Comparison of ENCODE assay signal across 9 cellular contexts in genomic region chr7:104328970-104329825, GRCh38. TPM values are rescaled to one million over a fixed set of nuclear protein-coding genes. Genes with fewer than 3 reads are reported as not detected.
DNase-seq lines count a peak whose midpoint lies in the region; ATAC-seq and TF ChIP-seq lines count a peak whose summit lies in the region.
"Had no signal": no experiment of that assay in that cellular context is flagged by ENCODE, and none has a peak within 500 bp of the region (broad histone marks: within the 10 kb centered on the region; RNA-seq: fewer than 3 reads in every experiment).

No MANE protein-coding gene starts in this region.

- H3K9me3 ChIP-seq in iPS-15b (ENCODE audit: control insufficient read depth, insufficient read depth, low read length) (no peaks in the 10 kb centered on the region), stomach (no peaks in the 10 kb centered on the region)

- H3K27ac ChIP-seq in stomach: no peak overlapping the region
- H3K27ac ChIP-seq: BLaER1 had no signal

- POLR2A ChIA-PET in activated CD4-positive, alpha-beta T cell treated with anti-CD3 and anti-CD28 coated beads for 36 hours (lab: Charles Lee): no interaction called here

- peaks cover 51% of the 10 kb centered on the region for H3K27me3 Mint-ChIP-seq in activated CD4-positive, alpha-beta T cell treated with anti-CD3 and anti-CD28 coated beads for 36 hours

- CTCF ChIA-PET in activated CD4-positive, alpha-beta T cell treated with anti-CD3 and anti-CD28 coated beads for 36 hours (lab: Charles Lee): no interaction called here

- TF ChIP-seq CTCF in stomach (IDR thresholded peaks at IDR 0.05): no peak

- 2 to 4% (median 3%) methylated on average over 32 to 59 of the region's 59 CpGs for WGBS in stomach, 5 donors

- H3K4me1 ChIP-seq in iPS-15b (ENCODE audit: control insufficient read depth, insufficient read depth, low read length): peaks cover 3% of the 10 kb centered on the region
- peaks cover 15 to 22% (median 19%) of the 10 kb centered on the region in 4 donors for H3K4me1 ChIP-seq in stomach
- H3K4me1 ChIP-seq: BLaER1 had no signal

- H3K36me3 ChIP-seq in iPS-15b (ENCODE audit: control insufficient read depth, insufficient read depth, low read length): no peaks in the 10 kb centered on the region
- no peaks in the 10 kb centered on the region for H3K36me3 ChIP-seq in stomach
- H3K36me3 ChIP-seq: BLaER1 had no signal

- H3K9ac ChIP-seq in iPS-15b (ENCODE audit: low read depth, low read length): no peak overlapping the region
- H3K9ac ChIP-seq: BLaER1 had no signal

- no peak overlapping the region for H3K27ac Mint-ChIP-seq in activated CD4-positive, alpha-beta T cell treated with anti-CD3 and anti-CD28 coated beads for 36 hours

- H3K4me3 Mint-ChIP-seq in activated CD4-positive, alpha-beta T cell treated with anti-CD3 and anti-CD28 coated beads for 36 hours: peak overlapping the region; percentile 17

- H3K36me3 Mint-ChIP-seq in activated CD4-positive, alpha-beta T cell treated with anti-CD3 and anti-CD28 coated beads for 36 hours (ENCODE audit: low read depth): no peaks in the 10 kb centered on the region

- TF ChIP-seq POLR2A in stomach (IDR thresholded peaks at IDR 0.05): no peak

- ATAC-seq in activated CD4-positive, alpha-beta T cell treated with anti-CD3 and anti-CD28 coated beads for 36 hours: no peak
- ATAC-seq in SK-N-SH treated with all-trans-retinoic acid at 6 μM for 48 hours: peak; percentile 70
- ATAC-seq in GM21528 (IDR thresholded peaks at IDR 0.05; ENCODE audit: low FRiP score, unreplicated experiment): no peak
- ATAC-seq in HG03378 (IDR thresholded peaks at IDR 0.05; ENCODE audit: unreplicated experiment): no peak

- H3K4me3 ChIP-seq in iPS-15b (ENCODE audit: low read depth, low read length): peak overlapping the region; percentile 75
- H3K4me3 ChIP-seq in stomach: peak overlapping the region; percentile 15 to 39 (median 34)
- H3K4me3 ChIP-seq: BLaER1 had no signal

- no peaks in the 10 kb centered on the region for H3K9me3 Mint-ChIP-seq in activated CD4-positive, alpha-beta T cell treated with anti-CD3 and anti-CD28 coated beads for 36 hours (ENCODE audit: low read depth)

- H3K27me3 ChIP-seq in iPS-15b (ENCODE audit: control insufficient read depth, insufficient read depth, low read length) (peaks cover 70% of the 10 kb centered on the region), stomach (peaks cover 11 to 68% (median 30%) of the 10 kb centered on the region in 3 donors)
- H3K27me3 ChIP-seq: BLaER1 had no signal

- H3K4me1 Mint-ChIP-seq in activated CD4-positive, alpha-beta T cell treated with anti-CD3 and anti-CD28 coated beads for 36 hours: peaks cover 9% of the 10 kb centered on the region

- intact Hi-C loops in activated CD4-positive, alpha-beta T cell treated with anti-CD3 and anti-CD28 coated beads for 36 hours (cut with DNase I, micrococcal nuclease): no loop called here
- intact Hi-C loops in stomach (cut with DNase I; ENCODE audit: low total_unique reads): no loop called here

- peak; percentile 5 for DNase-seq in activated CD4-positive, alpha-beta T cell treated with anti-CD3 and anti-CD28 coated beads for 36 hours
- DNase-seq in activated CD4-positive, alpha-beta T cell treated with anti-CD3 and anti-CD28 coated beads for 48 hours: no peak
- no peak for DNase-seq in stomach
- DNase-seq in NK-92 treated with Interleukin-12 subunit alpha and Interleukin-12 subunit beta, amount 100 ng/mL, for 24 hours (lab: John Stamatoyannopoulos, UW): no peak

- TF ChIP-seq EP300 in stomach (IDR thresholded peaks at IDR 0.05): no peak

TF ChIP-seq in SK-N-SH treated with all-trans-retinoic acid at 6 μM for 48 hours, 23 proteins besides CTCF, POLR2A, EP300 and RAD21:
- TF ChIP-seq ZFP30 (CRISPR knock-in tag; IDR thresholded peaks at IDR 0.05) (no peak), SNAI2 (CRISPR knock-in tag; IDR thresholded peaks at IDR 0.05) (no peak), POU6F1 (CRISPR knock-in tag; IDR thresholded peaks at IDR 0.05; ENCODE audit: borderline replicate concordance, low read depth) (no peak), ZNF8 (CRISPR knock-in tag; IDR thresholded peaks at IDR 0.05) (no peak)

RNA-seq across cellular contexts. Expression of gene LHFPL3, which starts 0.8 kb away (rescaled TPM):
- total RNA-seq in activated CD4-positive, alpha-beta T cell treated with anti-CD3 and anti-CD28 coated beads for 36 hours: not detected
- total RNA-seq in stomach: under 1 TPM in 1 of 5 donors, not detected in 4; 0.55 TPM
- not detected for polyA plus RNA-seq in stomach
